In genomic region chr12:103181366-103182152, GRCh38 we compare ENCODE assay signal across 11 cellular contexts.
DNase-seq lines count a peak whose midpoint lies in the region; ATAC-seq, FAIRE-seq and TF ChIP-seq lines count a peak whose summit lies in the region.
"Had no signal": no experiment of that assay in that cellular context is flagged by ENCODE, and none has a peak within 500 bp of the region (broad histone marks: within the 10 kb centered on the region; RNA-seq: fewer than 3 reads in every experiment).

No MANE protein-coding gene starts in this region.

- TF ChIP-seq EP300 in HepG2 (IDR thresholded peaks at IDR 0.05; ENCODE audit: low read depth in 2 of 2, low read length in 2 of 2) (no peak), HepG2 (CRISPR knock-in tag; IDR thresholded peaks at IDR 0.05; ENCODE audit: borderline replicate concordance) (no peak)

- FAIRE-seq in HepG2 (lab: Jason Lieb, UNC), result no peak

- TF ChIP-seq RAD21 in HepG2 (CRISPR knock-in tag; IDR thresholded peaks at IDR 0.05), result no peak

- H3K4me2 ChIP-seq in OCI-LY7 (ENCODE audit: low read length) (no peak overlapping the region), HepG2 (ENCODE audit: low read depth, low read length) (no peak overlapping the region)

- no peak for TF ChIP-seq CTCF in GM13976 (IDR thresholded peaks at IDR 0.05; ENCODE audit: borderline replicate concordance, control extremely low read depth, extremely low read depth, insufficient read depth, missing control alignments)
- TF ChIP-seq CTCF in OCI-LY7 (conservative IDR thresholded peaks at IDR 0.05; ENCODE audit: low read length), result no peak
- TF ChIP-seq CTCF in HepG2 (CRISPR knock-in tag; IDR thresholded peaks at IDR 0.05), result no peak

- H3K9ac ChIP-seq in HepG2 (ENCODE audit: insufficient read depth, low read depth, low read length), result no peak overlapping the region

- in situ Hi-C loops in GM13976 (cut with MboI; ENCODE audit: low sequenced_read_pairs, unreplicated experiment) (no loop called here), HepG2 (cut with HindIII; ENCODE audit: extremely low pct_ligation_motif_present, low pct_unique_long_range_greater_than_20kb) (no loop called here)

- H3K9me3 ChIP-seq in OCI-LY7 (ENCODE audit: low read length) (no peaks in the 10 kb centered on the region), HepG2 (ENCODE audit: low read length) (no peaks in the 10 kb centered on the region)
- H3K9me3 ChIP-seq: stomach had no signal

- DNase-seq in GM13976 (ENCODE audit: low spot score), result peak; percentile 54
- DNase-seq in activated CD4-positive, alpha-beta T cell treated with anti-CD3 and anti-CD28 coated beads for 48 hours, result no peak
- no peak for DNase-seq in OCI-LY7 (ENCODE audit: low spot score)
- DNase-seq in 8988T, result no peak
- DNase-seq in HepG2 (ENCODE audit: low spot score), result no peak
- DNase-seq: GDM1, NCI-H1694 treated with DMSO at 0.1 percent for 48 hours, stomach had no signal

- H3K36me3 ChIP-seq in OCI-LY7 (ENCODE audit: insufficient read depth, low read length) (no peaks in the 10 kb centered on the region), HepG2 (replicated peaks in 1 of 2; ENCODE audit: control insufficient read depth in 1 of 2, insufficient read depth in 2 of 2, low read length in 2 of 2) (no peaks in the 10 kb centered on the region)
- H3K36me3 ChIP-seq: stomach had no signal

- POLR2A ChIA-PET in OCI-LY7 (lab: Charles Lee), result interaction anchor here (0.7 kb wide), 1 partner anchor 12 kb away, joined by 3 read pairs; no protein-coding TSS in a partner anchor
- POLR2A ChIA-PET in HepG2 (lab: Yijun Ruan, JAX), result no interaction called here

- CTCF ChIA-PET in OCI-LY7 (lab: Charles Lee; ENCODE audit: unreplicated experiment) (no interaction called here), HepG2 (lab: Yijun Ruan, JAX; ENCODE audit: low intra/inter-chr PET ratio, low total read pairs) (no interaction called here)

- H3K4me3 ChIP-seq in OCI-LY7 (ENCODE audit: low read depth, low read length, poor library complexity, severe bottlenecking) (no peak overlapping the region), HepG2 (replicated peaks in 1 of 3; ENCODE audit: insufficient read depth in 1 of 3, low read depth in 2 of 3, low read length in 3 of 3) (no peak overlapping the region)
- H3K4me3 ChIP-seq: stomach had no signal

- intact Hi-C loops in OCI-LY7 (cut with micrococcal nuclease; ENCODE audit: unreplicated experiment) (no loop called here), HepG2 (cut with micrococcal nuclease; ENCODE audit: unreplicated experiment) (no loop called here)

- H4K20me1 ChIP-seq in OCI-LY7 (ENCODE audit: insufficient read depth, low read length), result no peaks in the 10 kb centered on the region
- no peaks in the 10 kb centered on the region for H4K20me1 ChIP-seq in HepG2 (ENCODE audit: insufficient read depth, low read length)

- no peaks in the 10 kb centered on the region for H3K4me1 ChIP-seq in OCI-LY7 (ENCODE audit: insufficient read depth, low read length, poor library complexity, severe bottlenecking)
- no peaks in the 10 kb centered on the region for H3K4me1 ChIP-seq in HepG2 (ENCODE audit: insufficient read depth, low read length)
- H3K4me1 ChIP-seq: stomach had no signal

- H3K9me2 ChIP-seq in OCI-LY7 (ENCODE audit: insufficient read depth, low read length), result no peaks in the 10 kb centered on the region

- H3K79me2 ChIP-seq in OCI-LY7 (ENCODE audit: insufficient read depth, low read depth, low read length), result no peaks in the 10 kb centered on the region
- H3K79me2 ChIP-seq in HepG2 (ENCODE audit: insufficient read depth, low read length), result no peaks in the 10 kb centered on the region

- no peak for TF ChIP-seq POLR2A in HepG2 (IDR thresholded peaks at IDR 0.05; ENCODE audit: insufficient read depth in 1 of 2, low read depth in 2 of 2, low read length in 2 of 2)

- H3K27ac ChIP-seq in OCI-LY7 (ENCODE audit: low read depth, low read length, poor library complexity, severe bottlenecking), result no peak overlapping the region
- H3K27ac ChIP-seq in HepG2 (ENCODE audit: extremely low read length, insufficient read depth, low read length), result no peak overlapping the region
- H3K27ac ChIP-seq: stomach had no signal

- ATAC-seq in GM19372 (IDR thresholded peaks at IDR 0.05; ENCODE audit: low read depth, unreplicated experiment) (peak; percentile 90), HG02798 (IDR thresholded peaks at IDR 0.05; ENCODE audit: poor library complexity, unreplicated experiment) (peak; percentile 92), HG03520 (IDR thresholded peaks at IDR 0.05; ENCODE audit: unreplicated experiment) (peak; percentile 89), HepG2 (no peak)

- WGBS in HepG2 (ENCODE audit: low lambda C conversion rate), result 10% methylated on average over 6 of the region's 6 CpGs

- H2AFZ ChIP-seq in OCI-LY7 (ENCODE audit: low read length) (no peak overlapping the region), HepG2 (ENCODE audit: low read length) (no peak overlapping the region)

- no TSS peak for BruUV-seq in OCI-LY7 (replicated peaks; lab: Mats Ljungman, UMichigan)
- BruUV-seq in HepG2 (replicated peaks; lab: Mats Ljungman, UMichigan), result no TSS peak

- no peaks in the 10 kb centered on the region; a peak in 1 of 5 replicates for H3K27me3 ChIP-seq in HepG2 (ENCODE audit: control insufficient read depth in 1 of 2, insufficient read depth in 2 of 2, low read length in 2 of 2)
- H3K27me3 ChIP-seq: stomach had no signal

TF ChIP-seq in HepG2, 621 proteins besides CTCF, POLR2A, EP300 and RAD21 (continues in another document):
- TF ChIP-seq ZNF350 (CRISPR knock-in tag; IDR thresholded peaks at IDR 0.05; ENCODE audit: borderline replicate concordance, low read depth), result no peak
- no peak for TF ChIP-seq ZNF816 (CRISPR knock-in tag; IDR thresholded peaks at IDR 0.05; ENCODE audit: borderline replicate concordance)
- TF ChIP-seq ZNF281 (CRISPR knock-in tag; IDR thresholded peaks at IDR 0.05; ENCODE audit: borderline replicate concordance), result no peak
- no peak for TF ChIP-seq MNT (IDR thresholded peaks at IDR 0.05)
- no peak for TF ChIP-seq TCF12 (IDR thresholded peaks at IDR 0.05)
- no peak for TF ChIP-seq TCF12 (CRISPR knock-in tag; IDR thresholded peaks at IDR 0.05)
- no peak for TF ChIP-seq THAP7 (CRISPR knock-in tag; IDR thresholded peaks at IDR 0.05)
- no peak for TF ChIP-seq ZNF775 (CRISPR knock-in tag; IDR thresholded peaks at IDR 0.05; ENCODE audit: borderline replicate concordance)
- no peak for TF ChIP-seq DBP (CRISPR knock-in tag; IDR thresholded peaks at IDR 0.05; ENCODE audit: not compliant biosample characterization)
- TF ChIP-seq NONO (IDR thresholded peaks at IDR 0.05), result no peak
- no peak for TF ChIP-seq NONO (CRISPR knock-in tag; conservative IDR thresholded peaks at IDR 0.05)
- TF ChIP-seq STAG1 (CRISPR knock-in tag; IDR thresholded peaks at IDR 0.05), result no peak
- TF ChIP-seq FOXM1 (CRISPR knock-in tag; IDR thresholded peaks at IDR 0.05), result no peak
- no peak for TF ChIP-seq PRPF4 (IDR thresholded peaks at IDR 0.05; ENCODE audit: low read depth, low read length, poor library complexity, severe bottlenecking)
- no peak for TF ChIP-seq ARNTL (CRISPR knock-in tag; IDR thresholded peaks at IDR 0.05)
- TF ChIP-seq ZNF644 (CRISPR knock-in tag; IDR thresholded peaks at IDR 0.05; ENCODE audit: low read depth), result no peak
- TF ChIP-seq IKZF4 (CRISPR knock-in tag; IDR thresholded peaks at IDR 0.05; ENCODE audit: borderline replicate concordance, low read depth, not compliant biosample characterization), result no peak
